Comparison of ENCODE assay signal across 40 cellular contexts in genomic region chr3:83150896-83151295, GRCh38.
"Had no signal": no experiment of that assay in that cellular context is flagged by ENCODE, and none has a peak within 500 bp of the region (broad histone marks: within the 10 kb centered on the region; RNA-seq: fewer than 3 reads in every experiment).

No MANE protein-coding gene starts in this region.

- FAIRE-seq: astrocyte, bronchial epithelial cell had no signal

- H3K4me1 Mint-ChIP-seq: activated naive CD4-positive, alpha-beta T cell treated with anti-CD3 and anti-CD28 coated beads, Interleukin-2, amount 10 ng/mL, durations not matched to agents 7 days and 5 days; activated naive CD4-positive, alpha-beta T cell treated with anti-CD3 and anti-CD28 coated beads, Interleukin-2, amount 50 U/mL, for 24 hours; activated naive CD8-positive, alpha-beta T cell treated with anti-CD3 and anti-CD28 coated beads for 36 hours; activated naive CD8-positive, alpha-beta T cell treated with anti-CD3 and anti-CD28 coated beads, Interleukin-2, amount 10 ng/mL, durations not matched to agents 7 days and 5 days; activated naive CD8-positive, alpha-beta T cell treated with anti-CD3 and anti-CD28 coated beads, Interleukin-2, amount 50 U/mL, for 24 hours; activated T-helper 17 cell treated with anti-CD3 and anti-CD28 coated beads, Interleukin-2, amount 50 U/mL, for 72 hours; brain; central memory CD8-positive, alpha-beta T cell had no signal

- H3K9me3 ChIP-seq: adrenal gland, ascending aorta, body of pancreas had no signal

- H3K4me1 ChIP-seq: adrenal gland, ascending aorta, body of pancreas, breast epithelium had no signal

- DNase-seq: activated effector memory CD4-positive, alpha-beta T cell treated with anti-CD3 and anti-CD28 coated beads, Interleukin-2, amount 50 U/mL, for 16 hours; activated effector memory CD4-positive, alpha-beta T cell treated with Interleukin-2 at 50 U/mL for 16 hours; activated gamma-delta T cell; activated gamma-delta T cell treated with Interleukin-2 at 50 U/mL for 16 hours; activated naive CD4-positive, alpha-beta T cell; activated naive CD4-positive, alpha-beta T cell treated with anti-CD3 and anti-CD28 coated beads for 36 hours; activated naive CD4-positive, alpha-beta T cell treated with anti-CD3 and anti-CD28 coated beads, Interleukin-2, amount 10 ng/mL, durations not matched to agents 7 days and 5 days; activated naive CD4-positive, alpha-beta T cell treated with anti-CD3 and anti-CD28 coated beads, Interleukin-2, amount 50 U/mL, for 16 hours; activated naive CD4-positive, alpha-beta T cell treated with Interleukin-2 at 50 U/mL for 16 hours; activated naive CD8-positive, alpha-beta T cell treated with anti-CD3 and anti-CD28 coated beads for 36 hours; activated naive CD8-positive, alpha-beta T cell treated with anti-CD3 and anti-CD28 coated beads, Interleukin-2, amount 10 ng/mL, durations not matched to agents 7 days and 5 days; activated naive CD8-positive, alpha-beta T cell treated with anti-CD3 and anti-CD28 coated beads, Interleukin-2, amount 50 U/mL, for 24 hours; activated T-cell treated with anti-CD3 and anti-CD28 coated beads, Interleukin-2, amount 50 U/mL, for 1 hour; activated T-cell treated with anti-CD3 and anti-CD28 coated beads, Interleukin-2, amount 50 U/mL, for 24 hours; activated T-cell treated with anti-CD3 and anti-CD28 coated beads, Interleukin-2, amount 50 U/mL, for 4 hours; activated T-cell treated with anti-CD3 and anti-CD28 coated beads, Interleukin-2, amount 50 U/mL, for 48 hours; activated T-cell treated with anti-CD3 and anti-CD28 coated beads, Interleukin-2, amount 50 U/mL, for 72 hours; adrenal gland; amniotic stem cell; amygdala; anterior cingulate cortex; aorta; body of pancreas; brain microvascular endothelial cell; caudate nucleus; central memory CD4-positive, alpha-beta T cell; cerebellar nuclear complex had no signal

- H3K27ac ChIP-seq: adrenal gland, ascending aorta, body of pancreas, brain microvascular endothelial cell, breast epithelium, cardiac muscle cell had no signal

- H3K27me3 ChIP-seq: adrenal gland, ascending aorta, body of pancreas, brain microvascular endothelial cell, breast epithelium, cardiac muscle cell had no signal

- ATAC-seq: activated naive CD4-positive, alpha-beta T cell treated with anti-CD3 and anti-CD28 coated beads, Interleukin-2, amount 50 U/mL, for 72 hours; activated naive CD8-positive, alpha-beta T cell treated with anti-CD3 and anti-CD28 coated beads, Interleukin-2, amount 50 U/mL, for 24 hours; activated T-cell treated with anti-CD3 and anti-CD28 coated beads, Interleukin-2, amount 50 U/mL, for 4 hours; activated T-cell treated with anti-CD3 and anti-CD28 coated beads, Interleukin-2, amount 50 U/mL, for 72 hours; activated T-helper 17 cell treated with anti-CD3 and anti-CD28 coated beads, Interleukin-2, amount 50 U/mL, for 72 hours; body of pancreas had no signal

- H3K4me3 Mint-ChIP-seq: activated naive CD4-positive, alpha-beta T cell treated with anti-CD3 and anti-CD28 coated beads for 36 hours; activated naive CD4-positive, alpha-beta T cell treated with anti-CD3 and anti-CD28 coated beads, Interleukin-2, amount 10 ng/mL, durations not matched to agents 7 days and 5 days; activated naive CD4-positive, alpha-beta T cell treated with anti-CD3 and anti-CD28 coated beads, Interleukin-2, amount 50 U/mL, for 24 hours; activated naive CD8-positive, alpha-beta T cell; activated naive CD8-positive, alpha-beta T cell treated with anti-CD3 and anti-CD28 coated beads for 36 hours; activated naive CD8-positive, alpha-beta T cell treated with anti-CD3 and anti-CD28 coated beads, Interleukin-2, amount 10 ng/mL, durations not matched to agents 7 days and 5 days; activated naive CD8-positive, alpha-beta T cell treated with anti-CD3 and anti-CD28 coated beads, Interleukin-2, amount 50 U/mL, for 24 hours; activated T-cell treated with anti-CD3 and anti-CD28 coated beads, Interleukin-2, amount 50 U/mL, for 24 hours; activated T-cell treated with anti-CD3 and anti-CD28 coated beads, Interleukin-2, amount 50 U/mL, for 4 hours; activated T-cell treated with anti-CD3 and anti-CD28 coated beads, Interleukin-2, amount 50 U/mL, for 72 hours; activated T-helper 1 cell treated with anti-CD3 and anti-CD28 coated beads, Interleukin-12 subunit alpha, Interleukin-12 subunit beta, Interleukin-2, Interleukin-4 antibody, amounts not matched to agents 30 ng/mL and 10 ng/mL and 1 ng/mL, durations not matched to agents 14 hours and 24 hours and 36 hours; activated T-helper 17 cell treated with anti-CD3 and anti-CD28 coated beads, Interleukin-2, amount 50 U/mL, for 72 hours; brain; central memory CD8-positive, alpha-beta T cell had no signal

- H3K4me3 ChIP-seq: adrenal gland, ascending aorta, body of pancreas, breast epithelium, cardiac muscle cell had no signal

- H3K36me3 Mint-ChIP-seq: activated naive CD4-positive, alpha-beta T cell treated with anti-CD3 and anti-CD28 coated beads, Interleukin-2, amount 10 ng/mL, durations not matched to agents 7 days and 5 days; activated naive CD4-positive, alpha-beta T cell treated with anti-CD3 and anti-CD28 coated beads, Interleukin-2, amount 50 U/mL, for 24 hours; activated naive CD4-positive, alpha-beta T cell treated with anti-CD3 and anti-CD28 coated beads, Interleukin-2, amount 50 U/mL, for 72 hours; activated naive CD8-positive, alpha-beta T cell; activated naive CD8-positive, alpha-beta T cell treated with anti-CD3 and anti-CD28 coated beads for 36 hours; activated naive CD8-positive, alpha-beta T cell treated with anti-CD3 and anti-CD28 coated beads, Interleukin-2, amount 10 ng/mL, durations not matched to agents 7 days and 5 days; brain had no signal

- H3K36me3 ChIP-seq: adrenal gland, ascending aorta, brain microvascular endothelial cell, breast epithelium, cardiac muscle cell had no signal

- H3K27ac Mint-ChIP-seq: activated naive CD4-positive, alpha-beta T cell treated with anti-CD3 and anti-CD28 coated beads for 36 hours; activated naive CD4-positive, alpha-beta T cell treated with anti-CD3 and anti-CD28 coated beads, Interleukin-2, amount 10 ng/mL, durations not matched to agents 7 days and 5 days; activated naive CD4-positive, alpha-beta T cell treated with anti-CD3 and anti-CD28 coated beads, Interleukin-2, amount 50 U/mL, for 24 hours; activated naive CD4-positive, alpha-beta T cell treated with anti-CD3 and anti-CD28 coated beads, Interleukin-2, amount 50 U/mL, for 72 hours; activated naive CD8-positive, alpha-beta T cell; activated naive CD8-positive, alpha-beta T cell treated with anti-CD3 and anti-CD28 coated beads for 36 hours; activated naive CD8-positive, alpha-beta T cell treated with anti-CD3 and anti-CD28 coated beads, Interleukin-2, amount 10 ng/mL, durations not matched to agents 7 days and 5 days; activated naive CD8-positive, alpha-beta T cell treated with anti-CD3 and anti-CD28 coated beads, Interleukin-2, amount 50 U/mL, for 24 hours; activated T-cell treated with anti-CD3 and anti-CD28 coated beads, Interleukin-2, amount 50 U/mL, for 24 hours; activated T-cell treated with anti-CD3 and anti-CD28 coated beads, Interleukin-2, amount 50 U/mL, for 72 hours; activated T-helper 1 cell treated with anti-CD3 and anti-CD28 coated beads, Interleukin-12 subunit alpha, Interleukin-12 subunit beta, Interleukin-2, Interleukin-4 antibody, amounts not matched to agents 30 ng/mL and 10 ng/mL and 1 ng/mL, durations not matched to agents 14 hours and 24 hours and 36 hours; activated T-helper 17 cell treated with anti-CD3 and anti-CD28 coated beads, Interleukin-2, amount 50 U/mL, for 72 hours; activated T-helper 2 cell treated with anti-CD3 and anti-CD28 coated beads, Interferon-gamma antibody, Interleukin-2, Interleukin-4, amounts not matched to agents 10 μg/mL and 5 μg/mL and 100 μg/mL, durations not matched to agents 14 hours and 24 hours and 36 hours; brain had no signal

- H3K9me3 Mint-ChIP-seq: brain had no signal

- H3K27me3 Mint-ChIP-seq: activated naive CD4-positive, alpha-beta T cell treated with anti-CD3 and anti-CD28 coated beads, Interleukin-2, amount 10 ng/mL, durations not matched to agents 7 days and 5 days; activated naive CD4-positive, alpha-beta T cell treated with anti-CD3 and anti-CD28 coated beads, Interleukin-2, amount 50 U/mL, for 24 hours; activated naive CD8-positive, alpha-beta T cell; activated naive CD8-positive, alpha-beta T cell treated with anti-CD3 and anti-CD28 coated beads for 36 hours; activated naive CD8-positive, alpha-beta T cell treated with anti-CD3 and anti-CD28 coated beads, Interleukin-2, amount 10 ng/mL, durations not matched to agents 7 days and 5 days; activated naive CD8-positive, alpha-beta T cell treated with anti-CD3 and anti-CD28 coated beads, Interleukin-2, amount 50 U/mL, for 24 hours; activated T-cell treated with anti-CD3 and anti-CD28 coated beads, Interleukin-2, amount 50 U/mL, for 24 hours; activated T-helper 17 cell treated with anti-CD3 and anti-CD28 coated beads, Interleukin-2, amount 50 U/mL, for 72 hours; brain; central memory CD8-positive, alpha-beta T cell had no signal
